In genomic region chr16:30187971-30188561, GRCh38 we compare ENCODE assay signal across 1 cellular context.
TF ChIP-seq lines count a peak whose summit lies in the region.

No MANE protein-coding gene starts in this region.

TF ChIP-seq in GM23338, 12 proteins besides CTCF, POLR2A, EP300 and RAD21 (continued from another document):
- TF ChIP-seq ZNF331 (CRISPR knock-in tag; IDR thresholded peaks at IDR 0.05; ENCODE audit: low read depth) = no peak
